In the genomic region with DNA sequence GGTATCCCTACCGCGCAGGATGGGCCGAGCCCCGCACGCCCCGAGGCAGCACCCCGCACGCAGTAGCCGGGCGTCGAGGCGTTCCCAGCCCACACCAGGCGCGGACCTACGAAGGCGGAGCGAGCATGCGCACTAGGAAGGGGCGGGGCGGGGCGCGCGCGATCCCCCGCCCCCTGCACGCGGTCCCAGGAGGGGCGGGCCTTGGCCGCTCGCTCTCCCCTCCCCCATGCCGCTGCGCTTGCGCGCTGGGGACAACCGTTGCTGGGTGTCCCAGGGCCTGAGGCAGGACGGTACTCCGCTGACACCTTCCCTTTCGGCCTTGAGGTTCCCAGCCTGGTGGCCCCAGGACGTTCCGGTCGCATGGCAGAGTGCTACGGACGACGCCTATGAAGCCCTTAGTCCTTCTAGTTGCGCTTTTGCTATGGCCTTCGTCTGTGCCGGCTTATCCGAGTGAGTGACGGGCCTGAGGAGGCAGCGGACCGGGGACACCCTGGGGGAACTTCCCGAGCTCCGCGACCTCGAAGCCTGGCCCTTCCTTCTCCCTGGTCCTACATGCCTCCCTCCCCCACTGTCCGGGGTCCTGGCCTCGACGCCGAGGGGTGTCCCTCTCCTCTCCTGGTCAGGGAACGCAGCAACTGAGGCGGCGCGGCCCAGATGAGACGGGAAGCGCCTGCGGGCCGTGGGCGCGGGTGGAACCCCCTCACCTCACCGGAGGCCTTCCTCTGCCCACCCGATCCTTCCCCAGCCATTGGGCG, we compare ENCODE assay signal across 8 cellular contexts. TPM values are rescaled to one million over a fixed set of nuclear protein-coding genes. Genes with fewer than 3 reads are reported as not detected.
A peak's percentile ranks its signal among the peaks of the same experiment; 100 is the strongest.
DNase-seq lines count a peak whose midpoint lies in the region; ATAC-seq lines count a peak whose summit lies in the region.

Gene SPESP1 (plus strand): TSS at position 258 of the 755 bp plus-strand sequence. CDS start 129 bp downstream, at position 387.

- peaks cover 2% of the 10 kb centered on the region for H3K27me3 ChIP-seq in CD4-positive, CD25-positive, alpha-beta regulatory T cell (ENCODE audit: control insufficient read depth, insufficient read depth, low read length)
- H3K27me3 ChIP-seq in stomach smooth muscle (ENCODE audit: control insufficient read depth in 1 of 2, insufficient read depth in 2 of 2, low read length in 2 of 2): peaks cover 0 to 3% of the 10 kb centered on the region in 2 donors

- no peaks in the 10 kb centered on the region for H3K36me3 ChIP-seq in CD4-positive, CD25-positive, alpha-beta regulatory T cell (ENCODE audit: control insufficient read depth, insufficient read depth, low read length)
- no peaks in the 10 kb centered on the region for H3K36me3 ChIP-seq in stomach smooth muscle (ENCODE audit: control insufficient read depth in 2 of 2, insufficient read depth in 2 of 2, low read length in 2 of 2)

- peak within 1 kb of the TSS in 1 of 4 donors; percentile 38 for H3K4me3 Mint-ChIP-seq in CD4-positive, CD25-positive, alpha-beta regulatory T cell
- H3K4me3 Mint-ChIP-seq in naive B cell: peak within 1 kb of the TSS in 7 of 8 donors; percentile 3 to 73 (median 50)

- peak within 1 kb of the TSS in 1 of 2 donors; percentile 36 for H3K9ac ChIP-seq in stomach smooth muscle (ENCODE audit: low read length in 2 of 2)

- no peak within 1 kb of the TSS for H3K27ac ChIP-seq in CD4-positive, CD25-positive, alpha-beta regulatory T cell (ENCODE audit: insufficient read depth, low read length, poor library complexity, severe bottlenecking)
- no peak within 1 kb of the TSS for H3K27ac ChIP-seq in stomach smooth muscle (ENCODE audit: low read length)

- H3K27ac Mint-ChIP-seq in CD4-positive, CD25-positive, alpha-beta regulatory T cell: no peak within 1 kb of the TSS
- no peak within 1 kb of the TSS for H3K27ac Mint-ChIP-seq in naive B cell

- H3K9me3 ChIP-seq in CD4-positive, CD25-positive, alpha-beta regulatory T cell (ENCODE audit: control insufficient read depth in 2 of 2, low read length in 2 of 2): no peaks in the 10 kb centered on the region
- H3K9me3 ChIP-seq in stomach smooth muscle (ENCODE audit: control insufficient read depth in 2 of 2, low read length in 2 of 2): no peaks in the 10 kb centered on the region

- DNase-seq in CD4-positive, CD25-positive, alpha-beta regulatory T cell: peak; percentile 6 to 32 (median 13)
- peak; percentile 65 for DNase-seq in activated CD4-positive, alpha-beta T cell treated with anti-CD3 and anti-CD28 coated beads for 48 hours
- DNase-seq in effector CD4-positive, alpha-beta T cell: peak; percentile 20
- DNase-seq in naive B cell: peak; percentile 18
- no peak for DNase-seq in amniotic stem cell (lab: John Stamatoyannopoulos, UW)

- peaks cover 21% of the 10 kb centered on the region for H3K27me3 Mint-ChIP-seq in CD4-positive, CD25-positive, alpha-beta regulatory T cell
- peaks cover 0 to 13% (median 11%) of the 10 kb centered on the region in 3 donors for H3K27me3 Mint-ChIP-seq in naive B cell

- H3K9me3 Mint-ChIP-seq in CD4-positive, CD25-positive, alpha-beta regulatory T cell: peaks cover 0 to 2% (median 0%) of the 10 kb centered on the region in 7 donors
- peaks cover 0 to 3% (median 0%) of the 10 kb centered on the region in 7 donors for H3K9me3 Mint-ChIP-seq in naive B cell

- H3K36me3 Mint-ChIP-seq in CD4-positive, CD25-positive, alpha-beta regulatory T cell: no peaks in the 10 kb centered on the region
- H3K36me3 Mint-ChIP-seq in naive B cell: no peaks in the 10 kb centered on the region

- peaks cover 0 to 4% (median 0%) of the 10 kb centered on the region in 4 donors for H3K4me1 Mint-ChIP-seq in CD4-positive, CD25-positive, alpha-beta regulatory T cell
- peaks cover 0 to 1% (median 1%) of the 10 kb centered on the region in 3 donors for H3K4me1 Mint-ChIP-seq in naive B cell

- no peaks in the 10 kb centered on the region for H3K4me1 ChIP-seq in CD4-positive, CD25-positive, alpha-beta regulatory T cell (ENCODE audit: control insufficient read depth, insufficient read depth, low read length, poor library complexity, severe bottlenecking)
- no peaks in the 10 kb centered on the region for H3K4me1 ChIP-seq in stomach smooth muscle (ENCODE audit: control insufficient read depth, insufficient read depth, low read length)

- peak; percentile 28 to 40 for ATAC-seq in CD4-positive, CD25-positive, alpha-beta regulatory T cell (ENCODE audit: low read depth in 2 of 2)
- ATAC-seq in naive B cell (ENCODE audit: low read depth in 2 of 2) (peak; percentile 48 to 74), HG02623 (IDR thresholded peaks at IDR 0.05; ENCODE audit: unreplicated experiment) (no peak), GM21423 (IDR thresholded peaks at IDR 0.05; ENCODE audit: unreplicated experiment) (no peak)

- H3K4me3 ChIP-seq in CD4-positive, CD25-positive, alpha-beta regulatory T cell (ENCODE audit: low read depth, low read length): no peak within 1 kb of the TSS
- H3K4me3 ChIP-seq in stomach smooth muscle (ENCODE audit: low read length in 2 of 2): peak within 1 kb of the TSS; percentile 40 to 50

RNA-seq across cellular contexts. Expression of gene SPESP1, which starts in this region (rescaled TPM):
- total RNA-seq in CD4-positive, CD25-positive, alpha-beta regulatory T cell: not detected
- polyA plus RNA-seq in CD4-positive, CD25-positive, alpha-beta regulatory T cell: 1 to 10 TPM in 2 of 4 donors, under 1 TPM in 2; 0.33 to 3.8 (median 0.97) TPM
- 1 to 10 TPM in 2 of 6 donors, under 1 TPM in 2, not detected in 2; 0.33 to 1.5 (median 1.1) TPM for polyA plus RNA-seq in naive B cell (ENCODE audit: low read depth in 6 of 6)

Comparison
In these comparisons a context has a peak if more than half of its experiments do, and no peak if none do; other contexts are left out.
1. ATAC-seq: peak in CD4-positive, CD25-positive, alpha-beta regulatory T cell (2 of 2) and naive B cell (2 of 2); none in HG02623 (single experiment) and GM21423 (single experiment).